ENCODE assay signal across 8 cellular contexts in genomic region chr10:71835671-71836593, GRCh38. TPM values are rescaled to one million over a fixed set of nuclear protein-coding genes. Genes with fewer than 3 reads are reported as not detected.
DNase-seq lines count a peak whose midpoint lies in the region; ATAC-seq and FAIRE-seq lines count a peak whose summit lies in the region.

No MANE protein-coding gene starts in this region.

- DNase-seq in COR-L47 (lab: John Stamatoyannopoulos, UW) (peak; percentile 28), GM19239 (ENCODE audit: insufficient read length, low spot score) (peak; percentile 75), SK-MEL-5 (ENCODE audit: low read depth, low spot score) (peak; percentile 86), germinal center (ENCODE audit: low spot score) (peak; percentile 94), posterior vena cava (ENCODE audit: low spot score) (peak; percentile 89), HTR-8/SVneo (ENCODE audit: insufficient read length, low spot score) (no peak)
- no peak for DNase-seq in stimulated activated naive CD4-positive, alpha-beta T cell (lab: John Stamatoyannopoulos, UW)

- ATAC-seq in HG03159 (IDR thresholded peaks at IDR 0.05; ENCODE audit: unreplicated experiment) = peak; percentile 88

- in situ Hi-C loops in SK-MEL-5 (cut with HindIII; ENCODE audit: low pct_unique_long_range_greater_than_20kb, low sequenced_read_pairs) = no loop called here

- FAIRE-seq in GM19239 (lab: Jason Lieb, UNC) = peak; percentile 96
- no peak for FAIRE-seq in HTR-8/SVneo (lab: Jason Lieb, UNC)

- intact Hi-C loops in posterior vena cava (cut with DNase I) = loop anchor here in 1 of 2 donors (10.0 kb wide), 2 partner anchors 59 to 61 kb away; partner anchors contain the start of gene VSIR

RNA-seq across cellular contexts. Expression of gene PSAP, which starts 15.1 kb away (rescaled TPM):
- 1,457 and 1,499 TPM in 2 replicates for total RNA-seq in SK-MEL-5 (2014; rRNA removed; shearing (Covaris generic))
- polyA plus RNA-seq in SK-MEL-5 (2015; cell fraction: cytosol; rRNA removed) = 3,343 and 3,961 TPM in 2 replicates
- 1,221 and 1,304 TPM in 2 replicates for polyA plus RNA-seq in SK-MEL-5 (2015; cell fraction: nucleus; rRNA removed)
- total RNA-seq in posterior vena cava = 1,000 to 10,000 TPM in 1 of 2 donors, 100 to 1,000 TPM in 1; 787 to 1,159 TPM

Comparison
In these comparisons a context has a peak if more than half of its experiments do, and no peak if none do; other contexts are left out.
1. DNase-seq: peak in COR-L47 (single experiment), GM19239 (single experiment), SK-MEL-5 (single experiment), germinal center (single experiment) and posterior vena cava (single experiment); none in stimulated activated naive CD4-positive, alpha-beta T cell (0 of 6) and HTR-8/SVneo (single experiment).